ENCODE assay signal across 6 cellular contexts in the genomic region with DNA sequence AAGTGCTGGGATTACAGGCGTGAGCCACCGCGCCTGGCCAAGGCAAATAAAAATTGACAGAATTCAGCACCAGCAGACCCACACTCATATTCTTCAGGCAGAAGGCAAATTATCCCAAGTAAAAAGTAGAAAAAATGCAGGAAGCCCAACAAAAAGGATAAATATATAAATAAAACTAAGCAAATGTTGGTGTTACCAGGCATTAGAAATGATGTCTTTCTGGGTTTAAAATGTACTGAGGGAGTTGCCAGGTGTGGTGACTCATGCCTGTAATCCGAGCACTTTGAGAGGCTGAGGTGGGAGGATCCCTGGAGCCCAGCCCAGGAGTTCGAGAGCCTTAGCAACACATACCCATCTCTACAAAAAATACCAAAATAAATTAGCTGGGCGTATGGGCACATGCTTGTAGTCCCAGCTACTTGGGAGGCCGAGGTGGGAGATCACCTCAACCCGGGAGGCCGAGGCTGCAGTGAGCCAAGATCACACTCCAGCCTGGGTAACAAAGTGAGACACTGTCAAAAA. TPM values are rescaled to one million over a fixed set of nuclear protein-coding genes. Genes with fewer than 3 reads are reported as not detected.
A peak's percentile ranks its signal among the peaks of the same experiment; 100 is the strongest.
DNase-seq lines count a peak whose midpoint lies in the region; ATAC-seq and TF ChIP-seq lines count a peak whose summit lies in the region.

No MANE protein-coding gene starts in this region.

- H3K79me2 ChIP-seq in PC-3 (ENCODE audit: low read length) = peaks cover 78% of the 10 kb centered on the region

- peaks cover 9% of the 10 kb centered on the region for H3F3A ChIP-seq in PC-3 (ENCODE audit: low read length, unreplicated experiment)

- TSS peak; percentile 9 for BruUV-seq in PC-3 (replicated peaks; lab: Mats Ljungman, UMichigan)

- CTCF ChIA-PET in PC-3 (lab: Charles Lee) = interaction anchor here (0.6 kb wide), 1 partner anchor 20 kb away, joined by 3 read pairs; no protein-coding TSS in a partner anchor
- CTCF ChIA-PET in activated naive CD4-positive, alpha-beta T cell treated with anti-CD3 and anti-CD28 coated beads, Interleukin-2, amount 10 ng/mL, durations not matched to agents 7 days and 5 days (lab: Charles Lee) = no interaction called here

- peak; percentile 79 for DNase-seq in Ammon's horn (ENCODE audit: low spot score)
- peak; percentile 99 for DNase-seq in PC-3
- DNase-seq in hepatic stellate cell (ENCODE audit: low spot score) = peak; percentile 61
- no peak for DNase-seq in germinal center (ENCODE audit: low spot score)
- DNase-seq in activated naive CD4-positive, alpha-beta T cell treated with anti-CD3 and anti-CD28 coated beads, Interleukin-2, amount 10 ng/mL, durations not matched to agents 7 days and 5 days = no peak

- H2AFZ ChIP-seq in PC-3 (ENCODE audit: low read length) = no peak overlapping the region

- no peak for TF ChIP-seq CTCF in PC-3 (conservative IDR thresholded peaks at IDR 0.05; ENCODE audit: low read depth, low read length)

- H3K36me3 ChIP-seq in PC-3 (ENCODE audit: low read depth, low read length) = peaks cover 41% of the 10 kb centered on the region

- no peak overlapping the region for H3K4me3 ChIP-seq in PC-3 (ENCODE audit: low read length)

- intact Hi-C loops in PC-3 (cut with micrococcal nuclease) = loop anchor here (1.0 kb wide), 1 partner anchor 26 kb away; no protein-coding TSS in a partner anchor

- H3K27ac ChIP-seq in PC-3 (ENCODE audit: low read length) = peak overlapping the region; percentile 60

- H3K9me3 Mint-ChIP-seq in activated naive CD4-positive, alpha-beta T cell treated with anti-CD3 and anti-CD28 coated beads, Interleukin-2, amount 10 ng/mL, durations not matched to agents 7 days and 5 days = no peaks in the 10 kb centered on the region

- H3K27me3 ChIP-seq in PC-3 (ENCODE audit: low read length) = no peaks in the 10 kb centered on the region

- no peaks in the 10 kb centered on the region for H3K9me3 ChIP-seq in PC-3 (ENCODE audit: low read length)

- H3K4me1 ChIP-seq in PC-3 (ENCODE audit: insufficient read depth, low read length) = peaks cover 35% of the 10 kb centered on the region

- POLR2A ChIA-PET in PC-3 (lab: Charles Lee; ENCODE audit: unreplicated experiment) = interaction anchor here (0.6 kb wide), 1 partner anchor 9 kb away, joined by 3 read pairs; no protein-coding TSS in a partner anchor

- no peak overlapping the region for H3K27ac Mint-ChIP-seq in activated naive CD4-positive, alpha-beta T cell treated with anti-CD3 and anti-CD28 coated beads, Interleukin-2, amount 10 ng/mL, durations not matched to agents 7 days and 5 days

- ATAC-seq in PC-3 (peak; percentile 92), GM21529 (IDR thresholded peaks at IDR 0.05; ENCODE audit: unreplicated experiment) (no peak)

- peak overlapping the region; percentile 68 for H3K4me2 ChIP-seq in PC-3 (ENCODE audit: low read length)

- peaks cover 25% of the 10 kb centered on the region for H3K36me3 Mint-ChIP-seq in activated naive CD4-positive, alpha-beta T cell treated with anti-CD3 and anti-CD28 coated beads, Interleukin-2, amount 10 ng/mL, durations not matched to agents 7 days and 5 days

- H3K4me3 Mint-ChIP-seq in activated naive CD4-positive, alpha-beta T cell treated with anti-CD3 and anti-CD28 coated beads, Interleukin-2, amount 10 ng/mL, durations not matched to agents 7 days and 5 days = no peak overlapping the region

- peaks cover 11% of the 10 kb centered on the region for H3K4me1 Mint-ChIP-seq in activated naive CD4-positive, alpha-beta T cell treated with anti-CD3 and anti-CD28 coated beads, Interleukin-2, amount 10 ng/mL, durations not matched to agents 7 days and 5 days

- no peaks in the 10 kb centered on the region for H3K27me3 Mint-ChIP-seq in activated naive CD4-positive, alpha-beta T cell treated with anti-CD3 and anti-CD28 coated beads, Interleukin-2, amount 10 ng/mL, durations not matched to agents 7 days and 5 days

- no peak overlapping the region for H3K9ac ChIP-seq in PC-3 (ENCODE audit: low read length)

- no peaks in the 10 kb centered on the region for H3K9me2 ChIP-seq in PC-3 (replicated peaks; ENCODE audit: low read length)

- peaks cover 25% of the 10 kb centered on the region for H4K20me1 ChIP-seq in PC-3 (ENCODE audit: low read length)

RNA-seq across cellular contexts. Expression of gene INTS11, which starts 6.3 kb away (rescaled TPM):
- total RNA-seq in PC-3 (2014; rRNA removed) = 254 and 324 TPM in 2 replicates

RNA-seq across cellular contexts. Expression of gene CPTP, which starts 6.4 kb away (rescaled TPM):
- total RNA-seq in PC-3 (2014; rRNA removed) = 141 and 168 TPM in 2 replicates

RNA-seq across cellular contexts. Expression of gene PUSL1, which starts 9.8 kb away (rescaled TPM):
- total RNA-seq in PC-3 (2014; rRNA removed) = 132 and 142 TPM in 2 replicates

RNA-seq across cellular contexts. Expression of gene ACAP3, which starts 10.5 kb away (rescaled TPM):
- total RNA-seq in PC-3 (2014; rRNA removed) = 116 and 178 TPM in 2 replicates

RNA-seq across cellular contexts. Expression of gene TAS1R3, which starts 12.9 kb away (rescaled TPM):
- total RNA-seq in PC-3 (2014; rRNA removed) = 1.9 and 4.3 TPM in 2 replicates

Comparison
In these comparisons a context has a peak if more than half of its experiments do, and no peak if none do; other contexts are left out.
1. DNase-seq: peak in Ammon's horn (single experiment), PC-3 (single experiment) and hepatic stellate cell (single experiment); none in germinal center (single experiment) and activated naive CD4-positive, alpha-beta T cell treated with anti-CD3 and anti-CD28 coated beads, Interleukin-2, amount 10 ng/mL, durations not matched to agents 7 days and 5 days (single experiment).